In the genomic region with DNA sequence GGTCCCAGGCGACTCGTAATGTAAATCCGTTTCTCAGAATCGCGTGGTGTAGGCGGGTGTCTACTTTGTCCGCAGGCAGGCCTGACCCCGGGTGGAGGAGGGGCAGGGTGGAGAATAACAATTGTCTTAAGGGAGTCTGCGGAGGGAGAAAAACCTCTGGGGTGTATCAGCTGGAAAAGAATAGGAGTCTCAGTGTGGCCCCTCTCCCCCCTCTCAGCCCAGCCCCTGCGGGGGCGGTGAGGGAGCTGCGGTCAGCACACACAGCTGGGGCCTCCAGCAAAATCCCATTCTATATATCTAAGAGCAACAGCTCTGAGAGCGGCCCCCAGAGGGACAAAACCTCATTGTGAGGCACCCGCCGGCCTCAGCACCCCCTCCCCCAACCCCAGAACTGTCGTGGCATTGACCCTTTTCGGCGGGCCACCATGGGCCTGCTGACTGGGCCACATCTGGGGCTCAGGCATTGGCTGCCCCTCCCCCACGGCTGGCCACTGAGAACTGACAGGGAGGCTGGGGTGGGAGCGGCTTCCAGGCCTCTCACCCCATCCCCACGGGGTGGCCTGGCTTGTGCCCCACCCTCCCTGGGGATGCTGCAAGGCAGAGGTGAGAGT, we compare ENCODE assay signal across 18 cellular contexts. TPM values are rescaled to one million over a fixed set of nuclear protein-coding genes. Genes with fewer than 3 reads are reported as not detected.
DNase-seq lines count a peak whose midpoint lies in the region; ATAC-seq, FAIRE-seq and TF ChIP-seq lines count a peak whose summit lies in the region.
"Had no signal": no experiment of that assay in that cellular context is flagged by ENCODE, and none has a peak within 500 bp of the region (broad histone marks: within the 10 kb centered on the region; RNA-seq: fewer than 3 reads in every experiment).

No MANE protein-coding gene starts in this region.

- no peak overlapping the region for H3K4me3 Mint-ChIP-seq in astrocyte (ENCODE audit: unreplicated experiment)
- H3K4me3 Mint-ChIP-seq: activated T-cell treated with anti-CD3 and anti-CD28 coated beads, Interleukin-2, amount 50 U/mL, for 24 hours; effector memory CD8-positive, alpha-beta T cell; natural killer cell treated with Interleukin-12 subunit alpha and Interleukin-12 subunit beta and Interleukin-15 and Interleukin-18, amount 100 ng/mL, for 72 hours had no signal

- WGBS in SK-N-SH (ENCODE audit: low lambda C conversion rate), result 81% methylated on average over 17 of the region's 21 CpGs

- no peaks in the 10 kb centered on the region for H3K36me3 ChIP-seq in astrocyte (ENCODE audit: insufficient read depth, low read length)
- H3K36me3 ChIP-seq in SK-N-SH (replicated peaks in 1 of 2; ENCODE audit: control insufficient read depth in 1 of 2, insufficient read depth in 2 of 2, low read length in 1 of 2), result no peaks in the 10 kb centered on the region
- no peaks in the 10 kb centered on the region for H3K36me3 ChIP-seq in MG63
- H3K36me3 ChIP-seq: ascending aorta had no signal

- DNase-seq in ELF-1 (ENCODE audit: low read depth, low spot score), result peak; percentile 46
- peak; percentile 25 for DNase-seq in astrocyte (ENCODE audit: low read depth)
- DNase-seq in hypothalamus (lab: John Stamatoyannopoulos, UW), result peak in 50 of 51 donors; percentile 20 to 95 (median 85)
- DNase-seq in pons (ENCODE audit: low spot score), result peak; percentile 96
- DNase-seq in LoVo (ENCODE audit: low spot score), result no peak
- no peak for DNase-seq in SK-N-SH
- DNase-seq in MG63, result no peak
- DNase-seq: ACHN; activated CD4-positive, alpha-beta T cell treated with anti-CD3 and anti-CD28 coated beads for 1 hour; activated T-cell treated with anti-CD3 and anti-CD28 coated beads, Interleukin-2, amount 50 U/mL, for 24 hours; effector memory CD8-positive, alpha-beta T cell; left lung; NCI-H1105; NCI-H226; stimulated activated CD4-positive, alpha-beta T cell treated with anti-CD3 and anti-CD28 coated beads, Interleukin-12 subunit alpha, Interleukin-12 subunit beta, amount 100 ng/mL, for 4 hours had no signal

- H3F3A ChIP-seq in SK-N-SH (replicated peaks; ENCODE audit: insufficient read depth), result no peaks in the 10 kb centered on the region

- H3K4me1 ChIP-seq in astrocyte (ENCODE audit: insufficient read depth, low read length) (peaks cover 41% of the 10 kb centered on the region), SK-N-SH (ENCODE audit: control insufficient read depth in 1 of 2, insufficient read depth in 2 of 2, low read depth in 1 of 2, low read length in 1 of 2) (peaks cover 0 to 18% of the 10 kb centered on the region in 2 experiments; a peak in 1 of 4 replicates)

- H3K79me2 ChIP-seq in astrocyte (ENCODE audit: insufficient read depth, low read length) (peaks cover 14% of the 10 kb centered on the region), SK-N-SH (ENCODE audit: insufficient read depth) (no peaks in the 10 kb centered on the region)

- H4K20me1 ChIP-seq in astrocyte (ENCODE audit: insufficient read depth, low read length) (no peaks in the 10 kb centered on the region), SK-N-SH (ENCODE audit: insufficient read depth) (no peaks in the 10 kb centered on the region)

- peaks cover 10% of the 10 kb centered on the region for H3K4me1 Mint-ChIP-seq in astrocyte (ENCODE audit: low read depth, unreplicated experiment)

- no peak overlapping the region for H2AFZ ChIP-seq in astrocyte (ENCODE audit: low read depth, low read length)
- H2AFZ ChIP-seq in SK-N-SH (ENCODE audit: low read depth), result no peak overlapping the region

- TF ChIP-seq CTCF in astrocyte (IDR thresholded peaks at IDR 0.05; ENCODE audit: insufficient read depth, low read depth, low read length) (no peak), SK-N-SH (IDR thresholded peaks at IDR 0.05) (no peak)

- H3K27ac ChIP-seq in astrocyte (ENCODE audit: low read depth, low read length) (no peak overlapping the region), SK-N-SH (ENCODE audit: low read depth in 2 of 2, low read length in 1 of 2) (no peak overlapping the region)
- H3K27ac ChIP-seq: ascending aorta, left lung had no signal

- TF ChIP-seq EP300 in SK-N-SH (IDR thresholded peaks at IDR 0.05; ENCODE audit: borderline replicate concordance in 1 of 2, low read depth in 1 of 2, low read length in 1 of 2), result no peak

- H3K9me3 Mint-ChIP-seq in astrocyte (ENCODE audit: unreplicated experiment), result no peaks in the 10 kb centered on the region
- H3K9me3 Mint-ChIP-seq: activated T-cell treated with anti-CD3 and anti-CD28 coated beads, Interleukin-2, amount 50 U/mL, for 24 hours; effector memory CD8-positive, alpha-beta T cell; natural killer cell treated with Interleukin-12 subunit alpha and Interleukin-12 subunit beta and Interleukin-15 and Interleukin-18, amount 100 ng/mL, for 72 hours had no signal

- H3K4me2 ChIP-seq in astrocyte (ENCODE audit: low read length) (peak overlapping the region; percentile 68), SK-N-SH (no peak overlapping the region)

- no peaks in the 10 kb centered on the region for H3K36me3 Mint-ChIP-seq in astrocyte (ENCODE audit: low read depth, unreplicated experiment)
- H3K36me3 Mint-ChIP-seq: natural killer cell treated with Interleukin-12 subunit alpha and Interleukin-12 subunit beta and Interleukin-15 and Interleukin-18, amount 100 ng/mL, for 72 hours had no signal

- no peaks in the 10 kb centered on the region for H3K9me3 ChIP-seq in astrocyte (ENCODE audit: insufficient read depth, low read depth, low read length)
- H3K9me3 ChIP-seq in SK-N-SH, result no peaks in the 10 kb centered on the region
- no peaks in the 10 kb centered on the region for H3K9me3 ChIP-seq in MG63
- H3K9me3 ChIP-seq: ascending aorta, left lung had no signal

- H3K4me3 ChIP-seq in astrocyte (ENCODE audit: insufficient read depth, low read depth, low read length), result no peak overlapping the region
- no peak overlapping the region for H3K4me3 ChIP-seq in SK-N-SH (ENCODE audit: low read depth in 2 of 2, low read length in 1 of 2)
- H3K4me3 ChIP-seq in MG63, result no peak overlapping the region
- H3K4me3 ChIP-seq: ascending aorta, left lung had no signal

- H3K9ac ChIP-seq in astrocyte (ENCODE audit: low read length), result no peak overlapping the region
- no peak overlapping the region for H3K9ac ChIP-seq in SK-N-SH

- POLR2A ChIA-PET in SK-N-SH (lab: Yijun Ruan, JAX), result no interaction called here

- no peaks in the 10 kb centered on the region for H3K27me3 Mint-ChIP-seq in astrocyte (ENCODE audit: low read depth, unreplicated experiment)

- no peaks in the 10 kb centered on the region for H3K27me3 ChIP-seq in astrocyte (ENCODE audit: insufficient read depth, low read length)
- H3K27me3 ChIP-seq in SK-N-SH (ENCODE audit: insufficient read depth), result no peaks in the 10 kb centered on the region
- H3K27me3 ChIP-seq in MG63, result no peaks in the 10 kb centered on the region
- H3K27me3 ChIP-seq: ascending aorta had no signal

- no peaks in the 10 kb centered on the region for H3K9me2 ChIP-seq in SK-N-SH

- ATAC-seq in GM21447 (IDR thresholded peaks at IDR 0.05; ENCODE audit: unreplicated experiment), result no peak
- ATAC-seq: effector memory CD8-positive, alpha-beta T cell; left lung; natural killer cell treated with Interleukin-12 subunit alpha and Interleukin-12 subunit beta and Interleukin-15 and Interleukin-18, amount 100 ng/mL, for 72 hours had no signal

- CTCF ChIA-PET in SK-N-SH (lab: Yijun Ruan, JAX), result interaction anchor here (0.9 to 9.1 kb wide), 10 partner anchors 12 to 358 kb away, joined by 3 to 285 read pairs (median 28); partner anchors contain the start of genes FEN1 and TMEM258

- TF ChIP-seq RAD21 in SK-N-SH (IDR thresholded peaks at IDR 0.05; ENCODE audit: low read length), result no peak

- FAIRE-seq in astrocyte (lab: Jason Lieb, UNC), result no peak

- peak overlapping the region; percentile 59 for H3K27ac Mint-ChIP-seq in astrocyte (ENCODE audit: unreplicated experiment)
- H3K27ac Mint-ChIP-seq: activated T-cell treated with anti-CD3 and anti-CD28 coated beads, Interleukin-2, amount 50 U/mL, for 24 hours; effector memory CD8-positive, alpha-beta T cell; natural killer cell treated with Interleukin-12 subunit alpha and Interleukin-12 subunit beta and Interleukin-15 and Interleukin-18, amount 100 ng/mL, for 72 hours had no signal

TF ChIP-seq in SK-N-SH, 30 proteins besides CTCF, POLR2A, EP300 and RAD21:
- no peak for TF ChIP-seq TEAD4 (IDR thresholded peaks at IDR 0.05; ENCODE audit: borderline replicate concordance, insufficient read depth)

RNA-seq across cellular contexts. Expression of gene MYRF, which starts 2.7 kb away (rescaled TPM):
- 39.5 and 53.9 TPM in 2 replicates for total RNA-seq in astrocyte
- 1.8 and 2.8 TPM in 2 replicates for polyA plus RNA-seq in SK-N-SH (2012; rRNA removed)
- 0.97 and 1.4 TPM in 2 replicates for polyA plus RNA-seq in SK-N-SH (2012; cell fraction: cytosol; rRNA removed)
- polyA plus RNA-seq in SK-N-SH (2012; cell fraction: nucleus; rRNA removed), result 8.2 and 10.0 TPM in 2 replicates
- 0.23 and 1.9 TPM in 2 replicates for total RNA-seq in MG63 (2014; rRNA removed; shearing (Covaris generic); ENCODE audit: low replicate concordance)
- total RNA-seq: ascending aorta had no signal

RNA-seq across cellular contexts. Expression of gene TMEM258, which starts 42.7 kb away (rescaled TPM):
- 97.8 and 98.6 TPM in 2 replicates for total RNA-seq in astrocyte
- 454 and 617 TPM in 2 replicates for polyA plus RNA-seq in SK-N-SH (2012; rRNA removed)
- 466 and 537 TPM in 2 replicates for polyA plus RNA-seq in SK-N-SH (2012; cell fraction: cytosol; rRNA removed)
- 90.9 and 135 TPM in 2 replicates for polyA plus RNA-seq in SK-N-SH (2012; cell fraction: nucleus; rRNA removed)
- total RNA-seq in MG63 (2014; rRNA removed; shearing (Covaris generic); ENCODE audit: low replicate concordance), result 61.8 and 88.7 TPM in 2 replicates

RNA-seq across cellular contexts. Expression of gene FEN1, which starts 43.0 kb away (rescaled TPM):
- 13.6 and 13.8 TPM in 2 replicates for total RNA-seq in astrocyte
- 35.9 and 39.5 TPM in 2 replicates for polyA plus RNA-seq in SK-N-SH (2012; rRNA removed)
- 33.0 and 38.9 TPM in 2 replicates for polyA plus RNA-seq in SK-N-SH (2012; cell fraction: cytosol; rRNA removed)
- 16.8 and 18.5 TPM in 2 replicates for polyA plus RNA-seq in SK-N-SH (2012; cell fraction: nucleus; rRNA removed)
- 80.9 and 85.7 TPM in 2 replicates for total RNA-seq in MG63 (2014; rRNA removed; shearing (Covaris generic); ENCODE audit: low replicate concordance)

Comparison
In these comparisons a context has a peak if more than half of its experiments do, and no peak if none do; other contexts are left out.
1. DNase-seq: peak in ELF-1 (single experiment), astrocyte (single experiment), hypothalamus (50 of 51) and pons (single experiment); none in LoVo (single experiment), SK-N-SH (single experiment) and MG63 (single experiment).
2. RNA of gene MYRF, which starts 2.7 kb away (total RNA-seq): 39.5 to 53.9 TPM in astrocyte; 0.23 to 1.9 TPM in MG63; every median in the first group is over 10 times any median in the second.